1 cellular context compared by ENCODE assay signal in the genomic region with DNA sequence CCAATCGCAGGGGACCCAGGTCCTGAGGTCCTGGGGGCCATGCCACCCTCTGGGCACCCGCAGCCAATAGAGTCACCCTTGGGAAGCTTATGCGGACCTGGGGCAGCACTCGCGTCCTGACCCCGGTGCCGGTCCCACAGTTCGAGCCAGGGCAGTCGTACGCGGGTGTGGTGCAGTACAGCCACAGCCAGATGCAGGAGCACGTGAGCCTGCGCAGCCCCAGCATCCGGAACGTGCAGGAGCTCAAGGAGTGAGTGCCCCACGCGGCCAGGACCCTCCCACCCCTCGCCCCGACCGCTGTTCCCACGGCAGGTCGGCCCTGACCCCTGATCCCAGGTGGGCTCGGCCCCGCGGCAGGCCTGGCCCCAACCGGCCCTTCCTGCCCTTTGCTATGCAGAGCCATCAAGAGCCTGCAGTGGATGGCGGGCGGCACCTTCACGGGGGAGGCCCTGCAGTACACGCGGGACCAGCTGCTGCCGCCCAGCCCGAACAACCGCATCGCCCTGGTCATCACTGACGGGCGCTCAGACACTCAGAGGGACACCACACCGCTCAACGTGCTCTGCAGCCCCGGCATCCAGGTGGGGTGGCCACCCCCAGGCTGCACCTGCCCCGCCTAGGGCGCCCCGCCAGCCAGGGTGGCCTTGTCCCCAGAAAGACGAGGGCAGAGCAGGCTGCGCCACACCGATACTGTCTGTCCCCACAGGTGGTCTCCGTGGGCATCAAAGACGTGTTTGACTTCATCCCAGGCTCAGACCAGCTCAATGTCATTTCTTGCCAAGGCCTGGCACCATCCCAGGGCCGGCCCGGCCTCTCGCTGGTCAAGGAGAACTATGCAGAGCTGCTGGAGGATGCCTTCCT.
TF ChIP-seq lines count a peak whose summit lies in the region.

No MANE protein-coding gene starts in this region.

TF ChIP-seq in IMR-90, 13 proteins besides CTCF, POLR2A, EP300 and RAD21 (continued from another document):
- TF ChIP-seq, protein P1, sequence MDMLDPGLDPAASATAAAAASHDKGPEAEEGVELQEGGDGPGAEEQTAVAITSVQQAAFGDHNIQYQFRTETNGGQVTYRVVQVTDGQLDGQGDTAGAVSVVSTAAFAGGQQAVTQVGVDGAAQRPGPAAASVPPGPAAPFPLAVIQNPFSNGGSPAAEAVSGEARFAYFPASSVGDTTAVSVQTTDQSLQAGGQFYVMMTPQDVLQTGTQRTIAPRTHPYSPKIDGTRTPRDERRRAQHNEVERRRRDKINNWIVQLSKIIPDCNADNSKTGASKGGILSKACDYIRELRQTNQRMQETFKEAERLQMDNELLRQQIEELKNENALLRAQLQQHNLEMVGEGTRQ (IDR thresholded peaks at IDR 0.05; ENCODE audit: low read depth, low read length), result no peak
- TF ChIP-seq CEBPB (IDR thresholded peaks at IDR 0.05; ENCODE audit: low read depth, low read length) (no peak), MAFK (IDR thresholded peaks at IDR 0.05; ENCODE audit: low read depth, low read length) (no peak), SMC3 (IDR thresholded peaks at IDR 0.05; ENCODE audit: low read depth, low read length) (no peak), MXI1 (IDR thresholded peaks at IDR 0.05; ENCODE audit: borderline replicate concordance, low read depth, low read length) (no peak), RCOR1 (IDR thresholded peaks at IDR 0.05; ENCODE audit: insufficient replicate concordance, low read length) (no peak), FOS (IDR thresholded peaks at IDR 0.05; ENCODE audit: low read depth, low read length) (no peak), MAZ (IDR thresholded peaks at IDR 0.05; ENCODE audit: borderline replicate concordance, low read depth, low read length) (no peak), RFX5 (IDR thresholded peaks at IDR 0.05; ENCODE audit: low read depth, low read length) (no peak), CHD1 (IDR thresholded peaks at IDR 0.05; ENCODE audit: low read depth, low read length) (no peak)
